In the genomic region with DNA sequence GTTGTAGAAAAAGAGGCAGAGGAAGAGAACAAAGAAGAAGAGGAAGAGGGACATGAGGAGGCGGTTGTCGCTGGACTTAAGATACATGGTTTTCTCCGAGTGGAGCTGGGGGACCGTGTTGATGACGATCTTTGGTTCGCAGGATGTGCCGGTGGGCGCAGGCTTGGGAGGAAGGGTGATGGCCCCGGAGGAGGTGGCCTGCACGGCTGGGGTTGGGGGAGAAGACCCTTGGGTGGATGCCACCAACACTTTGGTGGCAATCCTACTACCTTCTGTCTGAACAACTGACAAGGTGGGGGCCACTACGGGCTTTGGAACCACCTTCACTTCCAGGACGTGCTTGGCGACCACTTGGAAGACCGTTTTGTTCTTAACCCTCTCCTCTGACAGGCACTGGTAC, we compare ENCODE assay signal across 23 cellular contexts.
DNase-seq lines count a peak whose midpoint lies in the region; ATAC-seq and TF ChIP-seq lines count a peak whose summit lies in the region.
"Had no signal": no experiment of that assay in that cellular context is flagged by ENCODE, and none has a peak within 500 bp of the region (broad histone marks: within the 10 kb centered on the region; RNA-seq: fewer than 3 reads in every experiment).

No MANE protein-coding gene starts in this region.

- peak overlapping the region in 8 of 11 experiments; percentile 18 to 96 (median 88); a peak in 15 of 22 replicates for H3K4me2 ChIP-seq in BLaER1 treated with 17β-estradiol and CSF1 and Interleukin-3, amounts not matched to agents 10 nM and 100 nM
- H3K4me2 ChIP-seq: SK-N-SH had no signal

- H3K27me3 Mint-ChIP-seq in CD4-positive, CD25-positive, alpha-beta regulatory T cell = no peaks in the 10 kb centered on the region
- no peaks in the 10 kb centered on the region for H3K27me3 Mint-ChIP-seq in activated CD8-positive, alpha-beta T cell treated with anti-CD3 and anti-CD28 coated beads for 36 hours
- no peaks in the 10 kb centered on the region for H3K27me3 Mint-ChIP-seq in memory B cell
- H3K27me3 Mint-ChIP-seq: activated B cell treated with CpG ODN at 0.5 μM for 24 hours had no signal

- no peak for ATAC-seq in CD4-positive, CD25-positive, alpha-beta regulatory T cell (ENCODE audit: low read depth in 2 of 2)
- no peak for ATAC-seq in activated CD8-positive, alpha-beta T cell treated with anti-CD3 and anti-CD28 coated beads for 36 hours
- no peak for ATAC-seq in memory B cell (ENCODE audit: low read depth)
- ATAC-seq in HG03135 (IDR thresholded peaks at IDR 0.05; ENCODE audit: unreplicated experiment) = no peak
- no peak for ATAC-seq in HG02642 (IDR thresholded peaks at IDR 0.05; ENCODE audit: poor library complexity, unreplicated experiment)
- ATAC-seq: heart left ventricle had no signal

- POLR2A ChIA-PET in activated CD8-positive, alpha-beta T cell treated with anti-CD3 and anti-CD28 coated beads for 36 hours (lab: Charles Lee) = interaction anchor here (1.4 kb wide), 1 partner anchor 12 kb away, joined by 4 read pairs; no protein-coding TSS in a partner anchor

- H3K27ac Mint-ChIP-seq in CD4-positive, CD25-positive, alpha-beta regulatory T cell = peak overlapping the region; percentile 38 to 68 (median 52)
- H3K27ac Mint-ChIP-seq in activated CD8-positive, alpha-beta T cell treated with anti-CD3 and anti-CD28 coated beads for 36 hours = peak overlapping the region; percentile 84
- peak overlapping the region; percentile 86 for H3K27ac Mint-ChIP-seq in memory B cell
- H3K27ac Mint-ChIP-seq: nephron had no signal

- no peaks in the 10 kb centered on the region for H3K9me3 ChIP-seq in BLaER1 treated with 17β-estradiol and CSF1 and Interleukin-3, amounts not matched to agents 10 nM and 100 nM (replicated peaks in 1 of 11)
- no peaks in the 10 kb centered on the region for H3K9me3 ChIP-seq in CD4-positive, CD25-positive, alpha-beta regulatory T cell (ENCODE audit: control insufficient read depth in 2 of 2, low read length in 2 of 2)
- H3K9me3 ChIP-seq: heart left ventricle, sigmoid colon, SK-N-SH, thoracic aorta had no signal

- DNase-seq in CD4-positive, CD25-positive, alpha-beta regulatory T cell = no peak
- no peak for DNase-seq in activated CD8-positive, alpha-beta T cell treated with anti-CD3 and anti-CD28 coated beads for 36 hours
- DNase-seq in memory B cell (ENCODE audit: low spot score in 2 of 2) (no peak), GM13976 (ENCODE audit: low spot score) (no peak)
- DNase-seq: activated B cell treated with CpG ODN at 0.5 μM for 24 hours; activated effector memory CD4-positive, alpha-beta T cell treated with Interleukin-2 at 50 U/mL for 16 hours; aorta; COR-L47; dermis blood vessel endothelial cell; DMS79 treated with DMSO at 0.1 percent for 48 hours; HCEC 1CT; heart left ventricle; NCI-H187 treated with DMSO at 0.1 percent for 48 hours; NCI-H2227 treated with DMSO at 0.1 percent for 48 hours; NCI-H748 treated with DMSO at 0.1 percent for 48 hours; RPMI8226; sigmoid colon; SK-N-SH had no signal

- TF ChIP-seq CTCF in activated CD8-positive, alpha-beta T cell treated with anti-CD3 and anti-CD28 coated beads for 36 hours (IDR thresholded peaks at IDR 0.05) = no peak
- TF ChIP-seq CTCF in GM13976 (IDR thresholded peaks at IDR 0.05; ENCODE audit: borderline replicate concordance, control extremely low read depth, extremely low read depth, insufficient read depth, missing control alignments) = no peak

- peaks cover 0 to 53% (median 8%) of the 10 kb centered on the region in 11 experiments; a peak in 12 of 22 replicates for H4K20me1 ChIP-seq in BLaER1 treated with 17β-estradiol and CSF1 and Interleukin-3, amounts not matched to agents 10 nM and 100 nM

- H3K4me3 Mint-ChIP-seq in CD4-positive, CD25-positive, alpha-beta regulatory T cell = peak overlapping the region in 2 of 4 donors; percentile 59 to 69
- no peak overlapping the region for H3K4me3 Mint-ChIP-seq in activated CD8-positive, alpha-beta T cell treated with anti-CD3 and anti-CD28 coated beads for 36 hours
- H3K4me3 Mint-ChIP-seq in memory B cell = no peak overlapping the region
- H3K4me3 Mint-ChIP-seq: activated B cell treated with CpG ODN at 0.5 μM for 24 hours, nephron had no signal

- intact Hi-C loops in activated CD8-positive, alpha-beta T cell treated with anti-CD3 and anti-CD28 coated beads for 36 hours (cut with micrococcal nuclease) = no loop called here

- peak overlapping the region in 7 of 11 experiments; percentile 29 to 60 (median 47); a peak in 8 of 22 replicates for H3K27ac ChIP-seq in BLaER1 treated with 17β-estradiol and CSF1 and Interleukin-3, amounts not matched to agents 10 nM and 100 nM
- no peak overlapping the region for H3K27ac ChIP-seq in CD4-positive, CD25-positive, alpha-beta regulatory T cell (ENCODE audit: insufficient read depth, low read length, poor library complexity, severe bottlenecking)
- H3K27ac ChIP-seq: heart left ventricle, sigmoid colon, thoracic aorta had no signal

- peak overlapping the region in 1 of 11 experiments; percentile 12; a peak in 1 of 22 replicates for H3K9ac ChIP-seq in BLaER1 treated with 17β-estradiol and CSF1 and Interleukin-3, amounts not matched to agents 10 nM and 100 nM
- H3K9ac ChIP-seq: SK-N-SH had no signal

- peaks cover 73 to 97% (median 89%) of the 10 kb centered on the region in 10 experiments for H3K4me1 ChIP-seq in BLaER1 treated with 17β-estradiol and CSF1 and Interleukin-3, amounts not matched to agents 10 nM and 100 nM
- peaks cover 14% of the 10 kb centered on the region for H3K4me1 ChIP-seq in CD4-positive, CD25-positive, alpha-beta regulatory T cell (ENCODE audit: control insufficient read depth, insufficient read depth, low read length, poor library complexity, severe bottlenecking)

- in situ Hi-C loops in GM13976 (cut with MboI; ENCODE audit: low sequenced_read_pairs, unreplicated experiment) = no loop called here

- CTCF ChIA-PET in activated CD8-positive, alpha-beta T cell treated with anti-CD3 and anti-CD28 coated beads for 36 hours (lab: Charles Lee) = no interaction called here

- peaks cover 13 to 35% (median 18%) of the 10 kb centered on the region in 4 donors for H3K4me1 Mint-ChIP-seq in CD4-positive, CD25-positive, alpha-beta regulatory T cell
- peaks cover 62% of the 10 kb centered on the region for H3K4me1 Mint-ChIP-seq in activated CD8-positive, alpha-beta T cell treated with anti-CD3 and anti-CD28 coated beads for 36 hours (ENCODE audit: low read depth)
- peaks cover 41% of the 10 kb centered on the region for H3K4me1 Mint-ChIP-seq in memory B cell
- H3K4me1 Mint-ChIP-seq: nephron had no signal

- H3K9me3 Mint-ChIP-seq in CD4-positive, CD25-positive, alpha-beta regulatory T cell = no peaks in the 10 kb centered on the region
- no peaks in the 10 kb centered on the region for H3K9me3 Mint-ChIP-seq in activated CD8-positive, alpha-beta T cell treated with anti-CD3 and anti-CD28 coated beads for 36 hours
- no peaks in the 10 kb centered on the region for H3K9me3 Mint-ChIP-seq in memory B cell
- H3K9me3 Mint-ChIP-seq: activated B cell treated with CpG ODN at 0.5 μM for 24 hours, nephron had no signal

- H3K36me3 Mint-ChIP-seq in CD4-positive, CD25-positive, alpha-beta regulatory T cell = peaks cover 43% of the 10 kb centered on the region
- H3K36me3 Mint-ChIP-seq in activated CD8-positive, alpha-beta T cell treated with anti-CD3 and anti-CD28 coated beads for 36 hours (ENCODE audit: low read depth) = peaks cover 68% of the 10 kb centered on the region
- H3K36me3 Mint-ChIP-seq in memory B cell = peaks cover 22% of the 10 kb centered on the region

- H3K27me3 ChIP-seq in BLaER1 treated with 17β-estradiol and CSF1 and Interleukin-3, amounts not matched to agents 10 nM and 100 nM = no peaks in the 10 kb centered on the region
- H3K27me3 ChIP-seq in CD4-positive, CD25-positive, alpha-beta regulatory T cell (ENCODE audit: control insufficient read depth, insufficient read depth, low read length) = no peaks in the 10 kb centered on the region
- H3K27me3 ChIP-seq: heart left ventricle, sigmoid colon had no signal

- peaks cover 0 to 55% (median 37%) of the 10 kb centered on the region in 11 experiments; a peak in 19 of 22 replicates for H3K36me3 ChIP-seq in BLaER1 treated with 17β-estradiol and CSF1 and Interleukin-3, amounts not matched to agents 10 nM and 100 nM
- peaks cover 68% of the 10 kb centered on the region for H3K36me3 ChIP-seq in CD4-positive, CD25-positive, alpha-beta regulatory T cell (ENCODE audit: control insufficient read depth, insufficient read depth, low read length)

- H3K4me3 ChIP-seq in BLaER1 treated with 17β-estradiol and CSF1 and Interleukin-3, amounts not matched to agents 10 nM and 100 nM = no peak overlapping the region
- H3K4me3 ChIP-seq in CD4-positive, CD25-positive, alpha-beta regulatory T cell (ENCODE audit: low read depth, low read length) = no peak overlapping the region
- H3K4me3 ChIP-seq: heart left ventricle, sigmoid colon, thoracic aorta had no signal
